In genomic region chr7:143042821-143043271, GRCh38 we compare ENCODE assay signal across 15 cellular contexts. TPM values are rescaled to one million over a fixed set of nuclear protein-coding genes. Genes with fewer than 3 reads are reported as not detected.
DNase-seq lines count a peak whose midpoint lies in the region; ATAC-seq and TF ChIP-seq lines count a peak whose summit lies in the region.
"Had no signal": no experiment of that assay in that cellular context is flagged by ENCODE, and none has a peak within 500 bp of the region (broad histone marks: within the 10 kb centered on the region; RNA-seq: fewer than 3 reads in every experiment).

No MANE protein-coding gene starts in this region.

- WGBS in prostate gland: 66% methylated on average over 6 of the region's 6 CpGs

- DNase-seq in NCI-H82 treated with DMSO at 0.1 percent for 48 hours (lab: John Stamatoyannopoulos, UW; ENCODE audit: unreplicated experiment) (peak; percentile 76), fibroblast of the aortic adventitia (ENCODE audit: low read depth) (peak; percentile 27), prostate gland (ENCODE audit: low spot score) (no peak)
- DNase-seq: BE2C, left ventricle myocardium superior, NCI-H2081 treated with DMSO at 0.1 percent for 48 hours, sigmoid colon, SW 1271, upper lobe of right lung had no signal

- H3K4me3 ChIP-seq in fibroblast of the aortic adventitia (ENCODE audit: low read depth, low read length): no peak overlapping the region
- H3K4me3 ChIP-seq in skeletal muscle satellite cell (ENCODE audit: low read length): no peak overlapping the region
- no peak overlapping the region for H3K4me3 ChIP-seq in prostate gland
- H3K4me3 ChIP-seq: sigmoid colon, upper lobe of right lung had no signal

- H3K36me3 ChIP-seq in skeletal muscle satellite cell (ENCODE audit: insufficient read depth, low read length) (no peaks in the 10 kb centered on the region), prostate gland (no peaks in the 10 kb centered on the region)
- H3K36me3 ChIP-seq: BE2C, sigmoid colon, upper lobe of right lung had no signal

- H3K9ac ChIP-seq in skeletal muscle satellite cell (ENCODE audit: low read depth, low read length): peak overlapping the region; percentile 29

- H3K27me3 ChIP-seq in skeletal muscle satellite cell (ENCODE audit: control insufficient read depth, insufficient read depth, low read length) (no peaks in the 10 kb centered on the region), prostate gland (replicated peaks; ENCODE audit: insufficient read depth) (no peaks in the 10 kb centered on the region)
- H3K27me3 ChIP-seq: BE2C, sigmoid colon, upper lobe of right lung had no signal

- H3K4me1 ChIP-seq in skeletal muscle satellite cell (ENCODE audit: control insufficient read depth, insufficient read depth, low read length) (peaks cover 28% of the 10 kb centered on the region), prostate gland (replicated peaks) (no peaks in the 10 kb centered on the region)
- H3K4me1 ChIP-seq: BE2C, upper lobe of right lung had no signal

- ATAC-seq in GM18511 (IDR thresholded peaks at IDR 0.05; ENCODE audit: unreplicated experiment) (peak; percentile 39), GM21381 (IDR thresholded peaks at IDR 0.05; ENCODE audit: unreplicated experiment) (no peak), HG02678 (IDR thresholded peaks at IDR 0.05; ENCODE audit: unreplicated experiment) (no peak)
- ATAC-seq: left ventricle myocardium superior; stimulated activated effector memory CD8-positive, alpha-beta T cell treated with anti-CD3 and anti-CD28 coated beads, Interleukin-12 subunit alpha, Interleukin-12 subunit beta, amount 100 ng/mL, for 72 hours; upper lobe of right lung had no signal

- TF ChIP-seq CTCF in fibroblast of the aortic adventitia (IDR thresholded peaks at IDR 0.05; ENCODE audit: insufficient read depth, low read length) (no peak), prostate gland (IDR thresholded peaks at IDR 0.05) (no peak)

- no peak for TF ChIP-seq POLR2A in prostate gland (IDR thresholded peaks at IDR 0.05)

- H3K27ac ChIP-seq in prostate gland: no peak overlapping the region
- H3K27ac ChIP-seq: HL-60, sigmoid colon, upper lobe of right lung had no signal

- no peaks in the 10 kb centered on the region for H3K9me3 ChIP-seq in skeletal muscle satellite cell (replicated peaks; ENCODE audit: low read length)
- H3K9me3 ChIP-seq in prostate gland: no peaks in the 10 kb centered on the region
- H3K9me3 ChIP-seq: BE2C, sigmoid colon, upper lobe of right lung had no signal

- H3K4me2 ChIP-seq in skeletal muscle satellite cell (ENCODE audit: low read length): peak overlapping the region; percentile 14

- intact Hi-C loops in prostate gland (cut with DNase I): no loop called here

RNA-seq across cellular contexts. Expression of gene OR6V1, which starts 9.3 kb away (rescaled TPM):
- total RNA-seq in fibroblast of the aortic adventitia (ENCODE audit: low replicate concordance): not detected in 2 replicates
- total RNA-seq in skeletal muscle satellite cell (2012; rRNA removed): not detected in 2 replicates
- not detected for total RNA-seq in prostate gland
- total RNA-seq: left ventricle myocardium superior, sigmoid colon, upper lobe of right lung had no signal

RNA-seq across cellular contexts. Expression of gene OR9A2, which starts 15.9 kb away (rescaled TPM):
- not detected in 2 replicates for total RNA-seq in fibroblast of the aortic adventitia (ENCODE audit: low replicate concordance)
- total RNA-seq in skeletal muscle satellite cell (2012; rRNA removed): 0.22 TPM in 1 of 2 replicates, not detected in the other
- not detected for total RNA-seq in prostate gland
- total RNA-seq: left ventricle myocardium superior, sigmoid colon, upper lobe of right lung had no signal
